ENCODE assay signal across 12 cellular contexts in the genomic region with DNA sequence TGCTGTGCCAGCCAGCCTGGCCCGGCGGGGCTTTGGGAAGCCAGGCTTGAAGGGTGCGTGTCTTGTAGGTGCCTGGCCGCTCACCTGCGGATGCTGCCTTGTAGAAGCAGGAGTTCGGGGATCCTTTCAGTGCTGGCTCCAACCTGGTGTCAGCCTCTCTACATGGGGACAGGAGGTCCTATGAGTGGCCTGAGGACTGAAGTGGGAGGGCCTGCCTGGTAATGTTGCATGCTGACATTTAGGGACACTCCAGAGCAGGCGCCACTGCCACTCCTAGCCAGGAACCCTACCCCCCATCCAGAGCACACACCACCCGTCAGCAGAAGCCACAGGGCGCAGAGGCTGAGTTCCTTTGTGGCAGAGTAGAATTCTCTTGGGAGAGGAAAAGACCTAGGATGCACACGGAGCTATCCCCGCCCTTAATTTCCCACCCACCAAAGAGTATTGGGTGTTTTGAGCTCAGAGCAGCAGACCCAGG. TPM values are rescaled to one million over a fixed set of nuclear protein-coding genes. Genes with fewer than 3 reads are reported as not detected.
DNase-seq lines count a peak whose midpoint lies in the region; ATAC-seq and TF ChIP-seq lines count a peak whose summit lies in the region.
"Had no signal": no experiment of that assay in that cellular context is flagged by ENCODE, and none has a peak within 500 bp of the region (broad histone marks: within the 10 kb centered on the region; RNA-seq: fewer than 3 reads in every experiment).

No MANE protein-coding gene starts in this region.

- H2BK15ac ChIP-seq in H9 (ENCODE audit: low read depth, low read length), result no peak overlapping the region

- no peak overlapping the region for H2BK20ac ChIP-seq in H9 (ENCODE audit: low read depth, low read length, poor library complexity, severe bottlenecking)

- no peak overlapping the region for H3T11ph ChIP-seq in H9 (ENCODE audit: low read length)

- H2BK120ac ChIP-seq in H9 (ENCODE audit: low read depth, low read length, poor library complexity, severe bottlenecking), result no peak overlapping the region

- no peaks in the 10 kb centered on the region for H3K9me3 Mint-ChIP-seq in H9
- H3K9me3 Mint-ChIP-seq in activated naive CD4-positive, alpha-beta T cell treated with anti-CD3 and anti-CD28 coated beads, Interleukin-2, amount 50 U/mL, for 72 hours, result no peaks in the 10 kb centered on the region
- H3K9me3 Mint-ChIP-seq in Caco-2 (ENCODE audit: unreplicated experiment), result no peaks in the 10 kb centered on the region

- H2BK12ac ChIP-seq in H9 (ENCODE audit: insufficient read length, low read depth, low read length), result no peak overlapping the region

- H3K27ac Mint-ChIP-seq in H9, result no peak overlapping the region
- H3K27ac Mint-ChIP-seq in activated naive CD4-positive, alpha-beta T cell treated with anti-CD3 and anti-CD28 coated beads, Interleukin-2, amount 50 U/mL, for 72 hours, result no peak overlapping the region
- H3K27ac Mint-ChIP-seq in Caco-2 (ENCODE audit: unreplicated experiment), result no peak overlapping the region

- H3K27ac ChIP-seq in H9 (ENCODE audit: insufficient read length, low read depth, low read length) (no peak overlapping the region), WERI-Rb-1 (no peak overlapping the region), prostate gland (no peak overlapping the region)
- H3K27ac ChIP-seq: pancreas had no signal

- no peak overlapping the region for H3K18ac ChIP-seq in H9 (ENCODE audit: insufficient read length, low read depth, low read length)

- H4K5ac ChIP-seq in H9 (ENCODE audit: insufficient read length, low read depth, low read length), result no peak overlapping the region

- H3K9me3 ChIP-seq in H9 (ENCODE audit: control insufficient read depth, low read depth, low read length) (no peaks in the 10 kb centered on the region), WERI-Rb-1 (ENCODE audit: severe bottlenecking) (no peaks in the 10 kb centered on the region), prostate gland (no peaks in the 10 kb centered on the region), Caco-2 (no peaks in the 10 kb centered on the region)
- H3K9me3 ChIP-seq: pancreas had no signal

- no peak overlapping the region for H2BK5ac ChIP-seq in H9 (ENCODE audit: insufficient read length, low read length)

- no peak overlapping the region for H3K56ac ChIP-seq in H9 (ENCODE audit: insufficient read length, low read depth, low read length)

- intact Hi-C loops in prostate gland (cut with DNase I) (no loop called here), Caco-2 (cut with micrococcal nuclease; ENCODE audit: unreplicated experiment) (no loop called here)

- TF ChIP-seq POLR2A in prostate gland (IDR thresholded peaks at IDR 0.05), result no peak

- BruUV-seq in Caco-2 (replicated peaks; lab: Mats Ljungman, UMichigan), result no TSS peak

- H3K27me3 Mint-ChIP-seq in H9 (ENCODE audit: low read depth) (peaks cover 40% of the 10 kb centered on the region), Caco-2 (ENCODE audit: insufficient read depth, unreplicated experiment) (no peaks in the 10 kb centered on the region)

- no peak overlapping the region for H2AK5ac ChIP-seq in H9 (ENCODE audit: insufficient read length, low read length)

- peaks cover 3% of the 10 kb centered on the region for H4K20me1 ChIP-seq in H9 (ENCODE audit: control insufficient read depth, insufficient read depth, insufficient read length)

- no peak overlapping the region for H4K8ac ChIP-seq in H9 (replicated peaks; ENCODE audit: insufficient read length, low read depth, low read length)

- H3K23ac ChIP-seq in H9 (ENCODE audit: insufficient read length, low read depth, low read length), result no peak overlapping the region

- no peaks in the 10 kb centered on the region for H3K36me3 Mint-ChIP-seq in H9 (ENCODE audit: insufficient read depth in 1 of 3, low read depth in 3 of 3)
- no peaks in the 10 kb centered on the region for H3K36me3 Mint-ChIP-seq in activated naive CD4-positive, alpha-beta T cell treated with anti-CD3 and anti-CD28 coated beads, Interleukin-2, amount 50 U/mL, for 72 hours
- H3K36me3 Mint-ChIP-seq in Caco-2 (ENCODE audit: insufficient read depth, unreplicated experiment), result no peaks in the 10 kb centered on the region

- no peaks in the 10 kb centered on the region for H3K36me3 ChIP-seq in WERI-Rb-1
- no peaks in the 10 kb centered on the region for H3K36me3 ChIP-seq in prostate gland
- no peaks in the 10 kb centered on the region for H3K36me3 ChIP-seq in Caco-2 (ENCODE audit: control insufficient read depth, insufficient read depth, low read length)
- H3K36me3 ChIP-seq: pancreas had no signal

- TF ChIP-seq CTCF in H9 (conservative IDR thresholded peaks at IDR 0.05) (no peak), WERI-Rb-1 (IDR thresholded peaks at IDR 0.05; ENCODE audit: low read depth, low read length) (no peak), prostate gland (IDR thresholded peaks at IDR 0.05) (no peak), Caco-2 (IDR thresholded peaks at IDR 0.05; ENCODE audit: insufficient read depth in 1 of 2, low read depth in 1 of 2, low read length in 1 of 2, severe bottlenecking in 1 of 2, unreplicated experiment in 1 of 2) (no peak)

- CTCF ChIA-PET in Caco-2 (lab: Charles Lee), result no interaction called here

- H3K27me3 ChIP-seq in H9 (ENCODE audit: insufficient read depth, low read length) (peaks cover 3% of the 10 kb centered on the region; the same call in 1 of the 2 replicates), WERI-Rb-1 (ENCODE audit: insufficient read depth, low read depth, severe bottlenecking) (peaks cover 10% of the 10 kb centered on the region), prostate gland (replicated peaks; ENCODE audit: insufficient read depth) (no peaks in the 10 kb centered on the region), Caco-2 (replicated peaks; ENCODE audit: control insufficient read depth, insufficient read depth, low read length) (no peaks in the 10 kb centered on the region)
- H3K27me3 ChIP-seq: pancreas had no signal

- H3K4me2 ChIP-seq in H9 (ENCODE audit: insufficient read depth, insufficient read length, low read length), result peak overlapping the region; percentile 55

- POLR2A ChIA-PET in Caco-2 (lab: Charles Lee), result no interaction called here

- H3K14ac ChIP-seq in H9 (ENCODE audit: insufficient read depth, low read length), result no peak overlapping the region

- H3K9ac ChIP-seq in H9 (ENCODE audit: extremely low read depth, insufficient read length, low read length), result no peak overlapping the region

- no peak overlapping the region for H3K4ac ChIP-seq in H9 (ENCODE audit: low read depth, low read length)

- H3K4me3 ChIP-seq in WERI-Rb-1 (ENCODE audit: low read depth, low read length), result peak overlapping the region; percentile 33
- H3K4me3 ChIP-seq in prostate gland, result peak overlapping the region; percentile 28 to 37
- no peak overlapping the region for H3K4me3 ChIP-seq in Caco-2 (ENCODE audit: low read depth, low read length)

- no CpG with 5 or more reads among the region's 11 CpGs for WGBS in H9 (ENCODE audit: extremely low coverage, insufficient read length, low lambda C conversion rate)
- 37% methylated on average over 11 of the region's 11 CpGs for WGBS in prostate gland

- H3K23me2 ChIP-seq in H9 (ENCODE audit: insufficient read length, low read depth, low read length, poor library complexity, severe bottlenecking), result peaks cover 18% of the 10 kb centered on the region

- ATAC-seq in activated naive CD4-positive, alpha-beta T cell treated with anti-CD3 and anti-CD28 coated beads, Interleukin-2, amount 50 U/mL, for 72 hours, result no peak
- ATAC-seq in GM19397 (IDR thresholded peaks at IDR 0.05; ENCODE audit: unreplicated experiment) (no peak), HG03354 (IDR thresholded peaks at IDR 0.05; ENCODE audit: poor library complexity, severe bottlenecking, unreplicated experiment) (no peak)
- ATAC-seq: HepG2 had no signal

- H3K79me2 ChIP-seq in H9 (ENCODE audit: insufficient read depth, low read length), result no peaks in the 10 kb centered on the region

- DNase-seq in H9 (no peak), WERI-Rb-1 (no peak), globus pallidus (ENCODE audit: low spot score) (peak; percentile 12), prostate gland (ENCODE audit: low spot score) (no peak), Caco-2 (no peak)
- no peak for DNase-seq in activated naive CD4-positive, alpha-beta T cell treated with anti-CD3 and anti-CD28 coated beads, Interleukin-2, amount 50 U/mL, for 72 hours (ENCODE audit: low spot score in 2 of 2)

- H3K4me1 Mint-ChIP-seq in H9 (peaks cover 13 to 22% of the 10 kb centered on the region in 2 experiments), Caco-2 (ENCODE audit: low read depth, unreplicated experiment) (no peaks in the 10 kb centered on the region)

- H3K79me1 ChIP-seq in H9 (ENCODE audit: insufficient read depth, low read depth, low read length, poor library complexity, severe bottlenecking), result no peaks in the 10 kb centered on the region

- H3K4me3 Mint-ChIP-seq in H9 (peak overlapping the region; percentile 69 to 86), Caco-2 (ENCODE audit: unreplicated experiment) (no peak overlapping the region)

- H2AFZ ChIP-seq in H9 (ENCODE audit: low read length), result no peak overlapping the region

- H3K4me1 ChIP-seq in H9 (ENCODE audit: insufficient read depth, low read length), result peaks cover 2% of the 10 kb centered on the region; the same call in 1 of the 2 replicates
- H3K4me1 ChIP-seq in prostate gland (replicated peaks), result no peaks in the 10 kb centered on the region
- H3K4me1 ChIP-seq in Caco-2, result 0 out of 2 replicates have a peak, but pooled peaks cover 3% of the 10 kb centered on the region

- no peak overlapping the region for H4K91ac ChIP-seq in H9 (ENCODE audit: insufficient read length, low read depth, low read length)

RNA-seq across cellular contexts. Expression of gene INSYN2A, which starts 0.6 kb away (rescaled TPM):
- total RNA-seq in H9 (2021), result 0.09 and 0.20 TPM in 2 replicates
- 1 to 10 TPM in 1 of 2 donors, under 1 TPM in 1; 0.14 to 4.0 TPM for total RNA-seq in prostate gland
- not detected for total RNA-seq in activated naive CD4-positive, alpha-beta T cell treated with anti-CD3 and anti-CD28 coated beads, Interleukin-2, amount 50 U/mL, for 72 hours
- not detected in 2 replicates for total RNA-seq in Caco-2 (2022)
- total RNA-seq: G401; HepG2; T-helper 1 cell treated with Interleukin-12 subunit alpha and Interleukin-12 subunit beta and Interleukin-4 antibody, amounts not matched to agents 30 ng/mL and 1 ng/mL, for 36 hours had no signal
